Comparison of ENCODE assay signal across 1 cellular context in the genomic region with DNA sequence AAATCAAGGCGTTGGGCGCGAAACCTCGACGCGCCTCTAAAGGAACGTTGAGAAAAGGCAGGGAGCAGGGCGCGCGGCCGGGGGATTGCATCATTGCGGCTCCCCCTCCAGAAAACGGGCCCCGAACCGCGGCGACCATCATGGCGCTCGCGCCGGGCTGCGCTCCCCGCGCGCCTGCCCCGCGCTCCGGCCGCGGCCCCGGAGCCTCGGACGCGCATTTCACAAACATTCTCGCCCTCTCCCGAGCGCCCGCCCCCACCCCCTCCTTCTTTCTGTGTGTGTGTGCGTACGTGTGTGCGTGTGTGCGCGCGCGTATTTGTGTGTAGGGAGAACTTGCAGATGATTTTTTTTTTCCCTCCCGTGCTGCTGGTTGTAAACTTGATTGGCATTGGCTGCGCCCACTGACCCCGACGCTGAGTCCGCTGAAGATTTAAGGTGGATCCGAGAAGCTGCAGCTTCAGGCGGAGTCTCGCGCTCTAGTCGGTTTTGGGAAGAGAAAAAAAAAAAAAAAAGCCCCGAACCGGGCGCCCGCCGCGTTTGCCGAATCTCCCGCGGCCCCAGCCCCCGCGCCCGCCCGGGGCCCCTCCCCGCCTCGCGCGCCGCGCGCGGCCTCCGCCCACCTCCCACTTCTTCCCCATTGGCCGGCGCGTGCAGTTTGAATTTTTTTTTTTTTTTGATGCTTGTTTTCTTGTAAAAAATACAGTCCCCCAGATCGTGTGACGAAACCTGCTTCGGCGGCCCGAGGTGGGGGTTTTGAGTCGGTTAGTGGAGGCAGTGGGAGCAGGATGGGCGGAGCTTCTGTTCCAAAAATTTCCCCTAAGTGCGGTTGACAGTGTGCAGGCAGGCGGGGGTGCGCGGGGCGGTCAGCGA.
TF ChIP-seq lines count a peak whose summit lies in the region.

No MANE protein-coding gene starts in this region.

TF ChIP-seq in K562, 482 proteins besides CTCF, POLR2A, EP300 and RAD21 (continued from another document and continues in another):
- TF ChIP-seq MYNN (IDR thresholded peaks at IDR 0.05) (peak; percentile 92), MYNN (CRISPR knock-in tag; IDR thresholded peaks at IDR 0.05) (no peak), HMG20A (CRISPR knock-in tag; conservative IDR thresholded peaks at IDR 0.05) (no peak), POLR2G (IDR thresholded peaks at IDR 0.05; ENCODE audit: low read depth, low read length) (peak; percentile 82), TAF9B (IDR thresholded peaks at IDR 0.05; ENCODE audit: partially characterized antibody) (no peak), ZFPM2 (CRISPR knock-in tag; IDR thresholded peaks at IDR 0.05) (no peak), DNMT1 (IDR thresholded peaks at IDR 0.05) (no peak), ZNF75A (CRISPR knock-in tag; IDR thresholded peaks at IDR 0.05) (no peak), KAT2B (IDR thresholded peaks at IDR 0.05; ENCODE audit: low read depth, low read length) (no peak), ZNF561 (CRISPR knock-in tag; conservative IDR thresholded peaks at IDR 0.05) (no peak), CEBPB (tag; IDR thresholded peaks at IDR 0.05) (peak; percentile 93), ZNF507 (tag; conservative IDR thresholded peaks at IDR 0.05) (no peak), TGIF2 (CRISPR knock-in tag; IDR thresholded peaks at IDR 0.05) (no peak), PYGO2 (tag; IDR thresholded peaks at IDR 0.05) (no peak), CHD1 (IDR thresholded peaks at IDR 0.05; ENCODE audit: low read length) (peak; percentile 78), NCOA1 (IDR thresholded peaks at IDR 0.05; ENCODE audit: low read depth) (no peak), ZNF586 (CRISPR knock-in tag; conservative IDR thresholded peaks at IDR 0.05) (no peak), HMG20B (CRISPR knock-in tag; IDR thresholded peaks at IDR 0.05) (no peak), SAFB2 (IDR thresholded peaks at IDR 0.05; ENCODE audit: borderline replicate concordance, low read depth, low read length, severe bottlenecking) (no peak), NFIC (IDR thresholded peaks at IDR 0.05) (no peak), DIDO1 (tag; IDR thresholded peaks at IDR 0.05; ENCODE audit: low read depth) (no peak), MAZ (CRISPR knock-in tag; conservative IDR thresholded peaks at IDR 0.05 in 1 of 2, IDR thresholded peaks at IDR 0.05 in 1 of 2) (peak; percentile 18 to 36), CHCHD3 (CRISPR knock-in tag; IDR thresholded peaks at IDR 0.05) (no peak), ZFP1 (CRISPR knock-in tag; IDR thresholded peaks at IDR 0.05) (no peak), ZNF347 (CRISPR knock-in tag; IDR thresholded peaks at IDR 0.05; ENCODE audit: low read depth) (no peak), BRD4 (IDR thresholded peaks at IDR 0.05) (no peak), ESRRB (CRISPR knock-in tag; IDR thresholded peaks at IDR 0.05; ENCODE audit: borderline replicate concordance) (no peak), CTBP1 (IDR thresholded peaks at IDR 0.05; ENCODE audit: borderline replicate concordance) (peak; percentile 63), ILK (tag; IDR thresholded peaks at IDR 0.05; ENCODE audit: borderline replicate concordance, low read depth) (no peak), GATAD2B (IDR thresholded peaks at IDR 0.05; ENCODE audit: borderline replicate concordance) (0 out of 2 replicates have a peak, but pooled peaks have one; percentile 28), RFX1 (IDR thresholded peaks at IDR 0.05) (no peak), CHD2 (IDR thresholded peaks at IDR 0.05; ENCODE audit: low read depth, low read length) (no peak), KAT7 (CRISPR knock-in tag; IDR thresholded peaks at IDR 0.05; ENCODE audit: borderline replicate concordance) (no peak), ZFP36 (IDR thresholded peaks at IDR 0.05; ENCODE audit: low read depth, low read length, partially characterized antibody) (no peak), CEBPG (CRISPR knock-in tag; IDR thresholded peaks at IDR 0.05) (peak; percentile 93), CEBPG (tag; conservative IDR thresholded peaks at IDR 0.05 in 1 of 2, IDR thresholded peaks at IDR 0.05 in 1 of 2) (peak; percentile 96), TAF1 (IDR thresholded peaks at IDR 0.05; ENCODE audit: control insufficient read depth, extremely low read depth, insufficient read depth, low read length, severe bottlenecking) (peak; percentile 72), ZNF3 (CRISPR knock-in tag; IDR thresholded peaks at IDR 0.05) (no peak), HDAC6 (IDR thresholded peaks at IDR 0.05; ENCODE audit: low read depth, low read length) (no peak), TAF7 (tag; IDR thresholded peaks at IDR 0.05) (no peak)
- TF ChIP-seq, protein P1, sequence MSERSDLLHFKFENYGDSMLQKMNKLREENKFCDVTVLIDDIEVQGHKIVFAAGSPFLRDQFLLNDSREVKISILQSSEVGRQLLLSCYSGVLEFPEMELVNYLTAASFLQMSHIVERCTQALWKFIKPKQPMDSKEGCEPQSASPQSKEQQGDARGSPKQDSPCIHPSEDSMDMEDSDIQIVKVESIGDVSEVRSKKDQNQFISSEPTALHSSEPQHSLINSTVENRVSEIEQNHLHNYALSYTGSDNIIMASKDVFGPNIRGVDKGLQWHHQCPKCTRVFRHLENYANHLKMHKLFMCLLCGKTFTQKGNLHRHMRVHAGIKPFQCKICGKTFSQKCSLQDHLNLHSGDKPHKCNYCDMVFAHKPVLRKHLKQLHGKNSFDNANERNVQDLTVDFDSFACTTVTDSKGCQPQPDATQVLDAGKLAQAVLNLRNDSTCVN (CRISPR knock-in tag; IDR thresholded peaks at IDR 0.05) = no peak
- TF ChIP-seq, protein P2, sequence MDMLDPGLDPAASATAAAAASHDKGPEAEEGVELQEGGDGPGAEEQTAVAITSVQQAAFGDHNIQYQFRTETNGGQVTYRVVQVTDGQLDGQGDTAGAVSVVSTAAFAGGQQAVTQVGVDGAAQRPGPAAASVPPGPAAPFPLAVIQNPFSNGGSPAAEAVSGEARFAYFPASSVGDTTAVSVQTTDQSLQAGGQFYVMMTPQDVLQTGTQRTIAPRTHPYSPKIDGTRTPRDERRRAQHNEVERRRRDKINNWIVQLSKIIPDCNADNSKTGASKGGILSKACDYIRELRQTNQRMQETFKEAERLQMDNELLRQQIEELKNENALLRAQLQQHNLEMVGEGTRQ (CRISPR knock-in tag; IDR thresholded peaks at IDR 0.05) = no peak
- TF ChIP-seq, protein P3, sequence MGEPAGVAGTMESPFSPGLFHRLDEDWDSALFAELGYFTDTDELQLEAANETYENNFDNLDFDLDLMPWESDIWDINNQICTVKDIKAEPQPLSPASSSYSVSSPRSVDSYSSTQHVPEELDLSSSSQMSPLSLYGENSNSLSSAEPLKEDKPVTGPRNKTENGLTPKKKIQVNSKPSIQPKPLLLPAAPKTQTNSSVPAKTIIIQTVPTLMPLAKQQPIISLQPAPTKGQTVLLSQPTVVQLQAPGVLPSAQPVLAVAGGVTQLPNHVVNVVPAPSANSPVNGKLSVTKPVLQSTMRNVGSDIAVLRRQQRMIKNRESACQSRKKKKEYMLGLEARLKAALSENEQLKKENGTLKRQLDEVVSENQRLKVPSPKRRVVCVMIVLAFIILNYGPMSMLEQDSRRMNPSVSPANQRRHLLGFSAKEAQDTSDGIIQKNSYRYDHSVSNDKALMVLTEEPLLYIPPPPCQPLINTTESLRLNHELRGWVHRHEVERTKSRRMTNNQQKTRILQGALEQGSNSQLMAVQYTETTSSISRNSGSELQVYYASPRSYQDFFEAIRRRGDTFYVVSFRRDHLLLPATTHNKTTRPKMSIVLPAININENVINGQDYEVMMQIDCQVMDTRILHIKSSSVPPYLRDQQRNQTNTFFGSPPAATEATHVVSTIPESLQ (CRISPR knock-in tag; IDR thresholded peaks at IDR 0.05) = no peak
- TF ChIP-seq, protein P4, sequence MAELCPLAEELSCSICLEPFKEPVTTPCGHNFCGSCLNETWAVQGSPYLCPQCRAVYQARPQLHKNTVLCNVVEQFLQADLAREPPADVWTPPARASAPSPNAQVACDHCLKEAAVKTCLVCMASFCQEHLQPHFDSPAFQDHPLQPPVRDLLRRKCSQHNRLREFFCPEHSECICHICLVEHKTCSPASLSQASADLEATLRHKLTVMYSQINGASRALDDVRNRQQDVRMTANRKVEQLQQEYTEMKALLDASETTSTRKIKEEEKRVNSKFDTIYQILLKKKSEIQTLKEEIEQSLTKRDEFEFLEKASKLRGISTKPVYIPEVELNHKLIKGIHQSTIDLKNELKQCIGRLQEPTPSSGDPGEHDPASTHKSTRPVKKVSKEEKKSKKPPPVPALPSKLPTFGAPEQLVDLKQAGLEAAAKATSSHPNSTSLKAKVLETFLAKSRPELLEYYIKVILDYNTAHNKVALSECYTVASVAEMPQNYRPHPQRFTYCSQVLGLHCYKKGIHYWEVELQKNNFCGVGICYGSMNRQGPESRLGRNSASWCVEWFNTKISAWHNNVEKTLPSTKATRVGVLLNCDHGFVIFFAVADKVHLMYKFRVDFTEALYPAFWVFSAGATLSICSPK (IDR thresholded peaks at IDR 0.05; ENCODE audit: borderline replicate concordance) = no peak
- TF ChIP-seq, protein P5, sequence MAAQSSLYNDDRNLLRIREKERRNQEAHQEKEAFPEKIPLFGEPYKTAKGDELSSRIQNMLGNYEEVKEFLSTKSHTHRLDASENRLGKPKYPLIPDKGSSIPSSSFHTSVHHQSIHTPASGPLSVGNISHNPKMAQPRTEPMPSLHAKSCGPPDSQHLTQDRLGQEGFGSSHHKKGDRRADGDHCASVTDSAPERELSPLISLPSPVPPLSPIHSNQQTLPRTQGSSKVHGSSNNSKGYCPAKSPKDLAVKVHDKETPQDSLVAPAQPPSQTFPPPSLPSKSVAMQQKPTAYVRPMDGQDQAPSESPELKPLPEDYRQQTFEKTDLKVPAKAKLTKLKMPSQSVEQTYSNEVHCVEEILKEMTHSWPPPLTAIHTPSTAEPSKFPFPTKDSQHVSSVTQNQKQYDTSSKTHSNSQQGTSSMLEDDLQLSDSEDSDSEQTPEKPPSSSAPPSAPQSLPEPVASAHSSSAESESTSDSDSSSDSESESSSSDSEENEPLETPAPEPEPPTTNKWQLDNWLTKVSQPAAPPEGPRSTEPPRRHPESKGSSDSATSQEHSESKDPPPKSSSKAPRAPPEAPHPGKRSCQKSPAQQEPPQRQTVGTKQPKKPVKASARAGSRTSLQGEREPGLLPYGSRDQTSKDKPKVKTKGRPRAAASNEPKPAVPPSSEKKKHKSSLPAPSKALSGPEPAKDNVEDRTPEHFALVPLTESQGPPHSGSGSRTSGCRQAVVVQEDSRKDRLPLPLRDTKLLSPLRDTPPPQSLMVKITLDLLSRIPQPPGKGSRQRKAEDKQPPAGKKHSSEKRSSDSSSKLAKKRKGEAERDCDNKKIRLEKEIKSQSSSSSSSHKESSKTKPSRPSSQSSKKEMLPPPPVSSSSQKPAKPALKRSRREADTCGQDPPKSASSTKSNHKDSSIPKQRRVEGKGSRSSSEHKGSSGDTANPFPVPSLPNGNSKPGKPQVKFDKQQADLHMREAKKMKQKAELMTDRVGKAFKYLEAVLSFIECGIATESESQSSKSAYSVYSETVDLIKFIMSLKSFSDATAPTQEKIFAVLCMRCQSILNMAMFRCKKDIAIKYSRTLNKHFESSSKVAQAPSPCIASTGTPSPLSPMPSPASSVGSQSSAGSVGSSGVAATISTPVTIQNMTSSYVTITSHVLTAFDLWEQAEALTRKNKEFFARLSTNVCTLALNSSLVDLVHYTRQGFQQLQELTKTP (IDR thresholded peaks at IDR 0.05; ENCODE audit: low read depth in 1 of 2, partially characterized antibody in 2 of 2) = no peak
- TF ChIP-seq, protein P6, sequence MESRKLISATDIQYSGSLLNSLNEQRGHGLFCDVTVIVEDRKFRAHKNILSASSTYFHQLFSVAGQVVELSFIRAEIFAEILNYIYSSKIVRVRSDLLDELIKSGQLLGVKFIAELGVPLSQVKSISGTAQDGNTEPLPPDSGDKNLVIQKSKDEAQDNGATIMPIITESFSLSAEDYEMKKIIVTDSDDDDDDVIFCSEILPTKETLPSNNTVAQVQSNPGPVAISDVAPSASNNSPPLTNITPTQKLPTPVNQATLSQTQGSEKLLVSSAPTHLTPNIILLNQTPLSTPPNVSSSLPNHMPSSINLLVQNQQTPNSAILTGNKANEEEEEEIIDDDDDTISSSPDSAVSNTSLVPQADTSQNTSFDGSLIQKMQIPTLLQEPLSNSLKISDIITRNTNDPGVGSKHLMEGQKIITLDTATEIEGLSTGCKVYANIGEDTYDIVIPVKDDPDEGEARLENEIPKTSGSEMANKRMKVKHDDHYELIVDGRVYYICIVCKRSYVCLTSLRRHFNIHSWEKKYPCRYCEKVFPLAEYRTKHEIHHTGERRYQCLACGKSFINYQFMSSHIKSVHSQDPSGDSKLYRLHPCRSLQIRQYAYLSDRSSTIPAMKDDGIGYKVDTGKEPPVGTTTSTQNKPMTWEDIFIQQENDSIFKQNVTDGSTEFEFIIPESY (CRISPR knock-in tag; IDR thresholded peaks at IDR 0.05) = no peak
- TF ChIP-seq, protein P7, sequence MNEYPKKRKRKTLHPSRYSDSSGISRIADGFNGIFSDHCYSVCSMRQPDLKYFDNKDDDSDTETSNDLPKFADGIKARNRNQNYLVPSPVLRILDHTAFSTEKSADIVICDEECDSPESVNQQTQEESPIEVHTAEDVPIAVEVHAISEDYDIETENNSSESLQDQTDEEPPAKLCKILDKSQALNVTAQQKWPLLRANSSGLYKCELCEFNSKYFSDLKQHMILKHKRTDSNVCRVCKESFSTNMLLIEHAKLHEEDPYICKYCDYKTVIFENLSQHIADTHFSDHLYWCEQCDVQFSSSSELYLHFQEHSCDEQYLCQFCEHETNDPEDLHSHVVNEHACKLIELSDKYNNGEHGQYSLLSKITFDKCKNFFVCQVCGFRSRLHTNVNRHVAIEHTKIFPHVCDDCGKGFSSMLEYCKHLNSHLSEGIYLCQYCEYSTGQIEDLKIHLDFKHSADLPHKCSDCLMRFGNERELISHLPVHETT (CRISPR knock-in tag; conservative IDR thresholded peaks at IDR 0.05 in 1 of 2, IDR thresholded peaks at IDR 0.05 in 1 of 2) = peak in 1 of 2 experiments; percentile 99; a peak in 2 of 4 replicates
- TF ChIP-seq, protein P8, sequence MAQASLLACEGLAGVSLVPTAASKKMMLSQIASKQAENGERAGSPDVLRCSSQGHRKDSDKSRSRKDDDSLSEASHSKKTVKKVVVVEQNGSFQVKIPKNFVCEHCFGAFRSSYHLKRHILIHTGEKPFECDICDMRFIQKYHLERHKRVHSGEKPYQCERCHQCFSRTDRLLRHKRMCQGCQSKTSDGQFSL (CRISPR knock-in tag; IDR thresholded peaks at IDR 0.05) = no peak
- TF ChIP-seq, protein P8 (tag; IDR thresholded peaks at IDR 0.05) = peak in 1 of 2 experiments; percentile 62; a peak in 1 of 4 replicates
